32 cellular contexts compared by ENCODE assay signal in the genomic region with DNA sequence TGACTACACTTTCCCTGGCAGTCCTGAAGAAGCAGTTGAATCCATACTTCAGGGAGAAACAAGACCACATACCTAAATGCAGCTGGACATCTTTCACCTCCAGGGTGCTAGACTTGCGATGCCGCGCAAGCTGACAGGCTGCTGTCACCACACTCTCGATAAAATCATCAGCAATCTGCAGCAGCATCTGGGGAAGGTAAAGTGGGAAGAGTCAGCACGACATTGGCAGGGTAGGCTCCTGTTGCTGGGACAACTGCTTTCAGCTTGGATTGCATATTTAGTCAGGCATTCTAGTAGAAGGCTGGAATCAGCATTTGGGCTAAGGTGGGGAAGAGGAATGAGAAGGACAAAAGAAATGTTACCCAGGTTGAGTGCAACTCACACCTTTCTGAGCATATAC. TPM values are rescaled to one million over a fixed set of nuclear protein-coding genes. Genes with fewer than 3 reads are reported as not detected.
DNase-seq lines count a peak whose midpoint lies in the region; ATAC-seq, FAIRE-seq and TF ChIP-seq lines count a peak whose summit lies in the region.
"Had no signal": no experiment of that assay in that cellular context is flagged by ENCODE, and none has a peak within 500 bp of the region (broad histone marks: within the 10 kb centered on the region; RNA-seq: fewer than 3 reads in every experiment).

No MANE protein-coding gene starts in this region.

- TF ChIP-seq EP300 in K562 (IDR thresholded peaks at IDR 0.05; ENCODE audit: low read length) (no peak), H1 (IDR thresholded peaks at IDR 0.05; ENCODE audit: borderline replicate concordance in 1 of 2, low read depth in 2 of 2, low read length in 2 of 2) (no peak)

- H3K27ac ChIP-seq in K562 (ENCODE audit: extremely low read depth, low read depth, low read length) (no peak overlapping the region), H1 (ENCODE audit: low read depth, low read length) (no peak overlapping the region), parathyroid adenoma (no peak overlapping the region)
- H3K27ac ChIP-seq: BLaER1 had no signal

- WGBS in K562 (ENCODE audit: insufficient coverage, low coverage, missing lambda C conversion rate), result 60% methylated on average over 5 of the region's 5 CpGs
- 96% methylated on average over 5 of the region's 5 CpGs; no CpG with 5 or more reads in 1 of the 2 experiments for WGBS in H1 (ENCODE audit: extremely low coverage in 1 of 2, insufficient coverage in 1 of 2, insufficient read length in 1 of 2, insufficient replicate concordance in 2 of 2, low coverage in 1 of 2, low lambda C conversion rate in 2 of 2, missing lambda C conversion rate in 1 of 2), 2 experiments

- DNase-seq in K562 (ENCODE audit: extremely low read depth in 1 of 4, low spot score in 3 of 4), result no peak
- DNase-seq in H1 (ENCODE audit: low read depth in 1 of 2, low spot score in 2 of 2), result no peak
- DNase-seq in HAP-1 (ENCODE audit: low spot score in 2 of 2), result no peak
- no peak for DNase-seq in immature natural killer cell
- DNase-seq in SW 1271 (lab: John Stamatoyannopoulos, UW), result no peak
- DNase-seq in stimulated activated CD4-positive, alpha-beta T cell treated with anti-CD3 and anti-CD28 coated beads, Interleukin-2, amount 100 ng/mL, for 24 hours, result no peak
- DNase-seq: 8988T; ACHN; BE2C; C1 segment of cervical spinal cord; CD4-positive, alpha-beta memory T cell; CD4-positive, CD25-positive, alpha-beta regulatory T cell; CD8-positive, alpha-beta memory T cell; COR-L47; DMS 273 treated with DMSO at 0.1 percent for 48 hours; DMS153; DMS53; DMS79; DND-41; EL; GDM1 had no signal

- H3K4me1 Mint-ChIP-seq in immature natural killer cell, result no peaks in the 10 kb centered on the region
- H3K4me1 Mint-ChIP-seq: CD14-positive monocyte; CD4-positive, alpha-beta memory T cell; CD8-positive, alpha-beta memory T cell had no signal

- H3K36me3 Mint-ChIP-seq in immature natural killer cell, result peaks cover 10 to 31% (median 24%) of the 10 kb centered on the region in 3 donors

- H2BK15ac ChIP-seq in H1 (ENCODE audit: low read length), result no peak overlapping the region

- H2BK120ac ChIP-seq in H1 (replicated peaks; ENCODE audit: low read depth, low read length), result no peak overlapping the region

- H2BK5ac ChIP-seq in H1 (ENCODE audit: low read depth, low read length), result no peak overlapping the region

- ATAC-seq in K562, result no peak
- ATAC-seq: GM12878 had no signal

- H3K27me3 ChIP-seq in K562 (ENCODE audit: control insufficient read depth in 2 of 2, insufficient read depth in 2 of 2, low read length in 2 of 2) (no peaks in the 10 kb centered on the region), H1 (replicated peaks in 1 of 4; ENCODE audit: control insufficient read depth in 3 of 4, extremely low read depth in 1 of 4, insufficient read depth in 3 of 4, low read length in 3 of 4) (no peaks in the 10 kb centered on the region), parathyroid adenoma (ENCODE audit: control insufficient read depth, insufficient read depth, low read length) (no peaks in the 10 kb centered on the region), HAP-1 (ENCODE audit: low read depth) (no peaks in the 10 kb centered on the region)
- H3K27me3 ChIP-seq: BE2C, BLaER1 had no signal

- no peak overlapping the region for H3K23ac ChIP-seq in H1 (ENCODE audit: insufficient read length)

- H2BK20ac ChIP-seq in H1 (ENCODE audit: low read length), result no peak overlapping the region

- peaks cover 52% of the 10 kb centered on the region for H3K36me3 ChIP-seq in K562 (ENCODE audit: control insufficient read depth, insufficient read depth, low read length)
- H3K36me3 ChIP-seq in H1 (ENCODE audit: control insufficient read depth in 2 of 4, insufficient read depth in 4 of 4, low read length in 3 of 4), result peaks cover 5 to 37% (median 13%) of the 10 kb centered on the region in 4 experiments
- no peaks in the 10 kb centered on the region for H3K36me3 ChIP-seq in parathyroid adenoma (ENCODE audit: control insufficient read depth, insufficient read depth, low read length)
- peaks cover 32% of the 10 kb centered on the region for H3K36me3 ChIP-seq in HAP-1 (replicated peaks)
- H3K36me3 ChIP-seq: BE2C had no signal

- no peak overlapping the region for H3K14ac ChIP-seq in H1 (ENCODE audit: insufficient read length)

- CTCF ChIA-PET in K562 (lab: Yijun Ruan, JAX; ENCODE audit: low intra/inter-chr PET ratio) (no interaction called here), H1 (lab: Charles Lee; ENCODE audit: partially characterized antibody) (interaction anchor here (0.7 kb wide), 1 partner anchor 9 kb away, joined by 3 read pairs; no protein-coding TSS in a partner anchor)

- H3K9ac ChIP-seq in K562 (ENCODE audit: insufficient read depth in 1 of 2, low read depth in 2 of 2, low read length in 2 of 2) (peak overlapping the region in 1 of 2 experiments; percentile 53; a peak in 1 of 4 replicates), H1 (replicated peaks in 1 of 4; ENCODE audit: extremely low read depth in 1 of 4, low read depth in 3 of 4, low read length in 3 of 4) (no peak overlapping the region), parathyroid adenoma (no peak overlapping the region)

- H4K5ac ChIP-seq in H1 (ENCODE audit: insufficient read length, low read depth, low read length), result no peak overlapping the region

- H3K4me1 ChIP-seq in K562 (replicated peaks in 1 of 2; ENCODE audit: control insufficient read depth in 2 of 2, insufficient read depth in 2 of 2, low read length in 2 of 2) (no peaks in the 10 kb centered on the region), H1 (replicated peaks in 1 of 4; ENCODE audit: control insufficient read depth in 3 of 4, insufficient read depth in 4 of 4, low read length in 3 of 4) (no peaks in the 10 kb centered on the region), parathyroid adenoma (no peaks in the 10 kb centered on the region), HAP-1 (no peaks in the 10 kb centered on the region)
- H3K4me1 ChIP-seq: BE2C had no signal

- intact Hi-C loops in K562 (cut with micrococcal nuclease), result no loop called here

- H3K18ac ChIP-seq in H1 (ENCODE audit: extremely low read depth, low read length), result no peak overlapping the region

- no peak for TF ChIP-seq CTCF in K562 (IDR thresholded peaks at IDR 0.05 in 2 of 3, conservative IDR thresholded peaks at IDR 0.05 in 1 of 3; ENCODE audit: insufficient read depth in 2 of 3, low read depth in 1 of 3, low read length in 3 of 3)
- TF ChIP-seq CTCF in H1 (IDR thresholded peaks at IDR 0.05; ENCODE audit: control extremely low read depth in 1 of 3, insufficient read depth in 1 of 3, low read depth in 1 of 3, low read length in 3 of 3), result no peak
- TF ChIP-seq CTCF in parathyroid adenoma (IDR thresholded peaks at IDR 0.05), result no peak

- TF ChIP-seq POLR2A in K562 (conservative IDR thresholded peaks at IDR 0.05) (no peak), H1 (IDR thresholded peaks at IDR 0.05; ENCODE audit: control extremely low read depth in 1 of 2, low read depth in 2 of 2, low read length in 2 of 2) (no peak)

- H2AK5ac ChIP-seq in H1 (ENCODE audit: low read depth, low read length), result no peak overlapping the region

- in situ Hi-C loops in K562 (cut with MboI) (no loop called here), HAP-1 (cut with MboI; ENCODE audit: low sequenced_read_pairs) (no loop called here)

- peak overlapping the region; percentile 57; the same call in 1 of the 2 replicates for H4K8ac ChIP-seq in H1 (ENCODE audit: extremely low read depth, insufficient read depth, low read length)

- no peaks in the 10 kb centered on the region for H3K27me3 Mint-ChIP-seq in immature natural killer cell (ENCODE audit: low read depth in 3 of 3)
- H3K27me3 Mint-ChIP-seq: CD4-positive, alpha-beta memory T cell; CD4-positive, CD25-positive, alpha-beta regulatory T cell had no signal

- POLR2A ChIA-PET in K562 (lab: Yijun Ruan, JAX) (interaction anchor here (0.5 to 3.6 kb wide), 5 partner anchors 10 to 36 kb away, joined by 3 to 15 read pairs (median 7); partner anchors contain the start of genes RNU11 and TAF12), H1 (lab: Charles Lee; ENCODE audit: partially characterized antibody) (no interaction called here)

- no peaks in the 10 kb centered on the region for H3K79me2 ChIP-seq in K562 (ENCODE audit: control insufficient read depth, insufficient read depth, low read length)
- H3K79me2 ChIP-seq in H1 (ENCODE audit: control insufficient read depth in 1 of 2, insufficient read depth in 2 of 2, low read length in 2 of 2), result no peaks in the 10 kb centered on the region
- H3K79me2 ChIP-seq in parathyroid adenoma, result no peaks in the 10 kb centered on the region

- no peak overlapping the region for H3K4ac ChIP-seq in H1 (replicated peaks; ENCODE audit: insufficient read length, low read depth, low read length)

- BruUV-seq in K562 (replicated peaks; lab: Mats Ljungman, UMichigan), result TSS peak; percentile 20

- H2AFZ ChIP-seq in K562 (ENCODE audit: low read depth, low read length) (no peak overlapping the region), H1 (ENCODE audit: low read length) (no peak overlapping the region), parathyroid adenoma (no peak overlapping the region)

- no peak for TF ChIP-seq RAD21 in K562 (CRISPR knock-in tag; conservative IDR thresholded peaks at IDR 0.05 in 1 of 2, IDR thresholded peaks at IDR 0.05 in 1 of 2)
- no peak for TF ChIP-seq RAD21 in H1 (IDR thresholded peaks at IDR 0.05 in 1 of 2, conservative IDR thresholded peaks at IDR 0.05 in 1 of 2; ENCODE audit: low read depth in 2 of 2, low read length in 2 of 2)

- H3K4me3 ChIP-seq in K562, result no peak overlapping the region
- no peak overlapping the region for H3K4me3 ChIP-seq in H1 (ENCODE audit: extremely low read depth in 1 of 4, insufficient read depth in 2 of 4, low read depth in 3 of 4, low read length in 4 of 4)
- H3K4me3 ChIP-seq in parathyroid adenoma (ENCODE audit: low read depth, low read length), result no peak overlapping the region
- no peak overlapping the region for H3K4me3 ChIP-seq in HAP-1
- H3K4me3 ChIP-seq: BLaER1, GM12878 had no signal

- H3K27ac Mint-ChIP-seq in immature natural killer cell, result no peak overlapping the region
- H3K27ac Mint-ChIP-seq: CD14-positive monocyte; CD4-positive, alpha-beta memory T cell; CD4-positive, CD25-positive, alpha-beta regulatory T cell; CD8-positive, alpha-beta memory T cell had no signal

- H3K9me3 ChIP-seq in K562 (replicated peaks; ENCODE audit: control insufficient read depth, insufficient read depth, low read depth, low read length) (no peaks in the 10 kb centered on the region), H1 (ENCODE audit: insufficient read depth in 2 of 2, low read depth in 1 of 2, low read length in 1 of 2) (no peaks in the 10 kb centered on the region), parathyroid adenoma (ENCODE audit: control insufficient read depth, low read length) (no peaks in the 10 kb centered on the region), HAP-1 (no peaks in the 10 kb centered on the region)
- H3K9me3 ChIP-seq: BE2C, BLaER1 had no signal

- no peaks in the 10 kb centered on the region for H3K23me2 ChIP-seq in H1 (ENCODE audit: low read depth, low read length)

- H3K4me2 ChIP-seq in K562 (ENCODE audit: insufficient read depth, low read length) (no peak overlapping the region), H1 (ENCODE audit: insufficient read depth in 1 of 2, low read depth in 2 of 2, low read length in 2 of 2) (no peak overlapping the region), parathyroid adenoma (ENCODE audit: low read length) (peak overlapping the region; percentile 27)
- H3K4me2 ChIP-seq: BLaER1 had no signal

- H3K56ac ChIP-seq in H1 (replicated peaks; ENCODE audit: insufficient read length, low read depth, low read length), result no peak overlapping the region

- no peaks in the 10 kb centered on the region for H3K9me3 Mint-ChIP-seq in immature natural killer cell
- H3K9me3 Mint-ChIP-seq: CD14-positive monocyte; CD4-positive, alpha-beta memory T cell; CD4-positive, CD25-positive, alpha-beta regulatory T cell; CD8-positive, alpha-beta memory T cell had no signal

- H3K79me1 ChIP-seq in H1 (ENCODE audit: low read depth, low read length), result no peaks in the 10 kb centered on the region

- no peaks in the 10 kb centered on the region for H3K9me1 ChIP-seq in K562 (ENCODE audit: control insufficient read depth, insufficient read depth, low read length)

- FAIRE-seq in K562 (lab: Jason Lieb, UNC), result no peak
- FAIRE-seq in H1 (lab: Jason Lieb, UNC), result no peak
- FAIRE-seq: A204.1, GM12878, GM12892, GM18507 had no signal

- H2BK12ac ChIP-seq in H1 (ENCODE audit: low read depth, low read length), result no peak overlapping the region

- H3K4me3 Mint-ChIP-seq in immature natural killer cell, result no peak overlapping the region
- H3K4me3 Mint-ChIP-seq: CD14-positive monocyte; CD4-positive, alpha-beta memory T cell; CD4-positive, CD25-positive, alpha-beta regulatory T cell; CD8-positive, alpha-beta memory T cell had no signal

- no peak overlapping the region for H4K91ac ChIP-seq in H1 (replicated peaks; ENCODE audit: insufficient read length, low read length)

- no peaks in the 10 kb centered on the region for H4K20me1 ChIP-seq in K562 (replicated peaks; ENCODE audit: control insufficient read depth, insufficient read depth, low read length)
- no peaks in the 10 kb centered on the region for H4K20me1 ChIP-seq in H1 (replicated peaks in 1 of 2; ENCODE audit: control insufficient read depth in 1 of 2, insufficient read depth in 2 of 2, low read length in 2 of 2)
- H4K20me1 ChIP-seq: BLaER1 had no signal

RNA-seq across cellular contexts. Expression of gene RAB42, which starts 21.1 kb away (rescaled TPM):
- not detected in 2 replicates for total RNA-seq in K562 (2011; cell fraction: chromatin; rRNA removed; ENCODE audit: low replicate concordance)
- total RNA-seq in K562 (2011; cell fraction: nucleolus; rRNA removed), result not detected in 2 replicates
- not detected in 2 replicates for total RNA-seq in K562 (2011; cell fraction: nucleoplasm; rRNA removed)
- total RNA-seq in K562 (2014; rRNA removed) (0.14 TPM in 1 of 2 replicates, not detected in the other), K562 (2014; rRNA removed; fragmentation: Illumina TruSeq; extraction: Trizol) (not detected in 2 replicates), K562 (2015; rRNA removed; fragmentation: Illumina TruSeq; extraction: Trizol) (0.07 and 0.15 TPM in 2 replicates), K562 (2021) (not detected in 2 replicates)
- polyA plus RNA-seq in K562 (2011; rRNA removed) (0.12 TPM in 1 of 2 replicates, not detected in the other), K562 (2014; fragmentation: Illumina TruSeq; extraction: Trizol) (not detected in 2 replicates), K562 (2014; fragmentation: Nextera tagmentation; extraction: Ambion mirVana) (not detected), K562 (2014; rRNA removed) (0.05 and 0.12 TPM in 2 replicates), H1 (2011; rRNA removed) (15.1 and 16.6 TPM in 2 replicates), immature natural killer cell (not detected)
- 0.15 and 0.24 TPM in 2 replicates for polyA plus RNA-seq in K562 (2011; cell fraction: cytosol; rRNA removed)
- polyA plus RNA-seq in K562 (2011; cell fraction: nucleus; rRNA removed), result 0.20 TPM in 1 of 2 replicates, not detected in the other
- 0.14 and 0.18 TPM in 2 replicates for polyA plus RNA-seq in K562 (2012)
- polyA minus RNA-seq in K562 (2011; rRNA and poly(A)+ RNA removed), result not detected in 2 replicates
- not detected in 2 replicates for polyA minus RNA-seq in K562 (2011; cell fraction: cytosol; rRNA and poly(A)+ RNA removed)
- not detected in 2 replicates for polyA minus RNA-seq in K562 (2011; cell fraction: nucleus; rRNA and poly(A)+ RNA removed)
- total RNA-seq in H1 (2021; fragmentation: NEBNext Ultra II Directional; extraction: Animal tissue kit (Norgen Biotek cat#: 25700)), result 12.5 and 13.6 TPM in 2 replicates
- 15.0 TPM for polyA plus RNA-seq in H1 (2011; cell fraction: cytosol; rRNA removed)
- polyA plus RNA-seq in H1 (2011; cell fraction: nucleus; rRNA removed), result 8.6 TPM
- polyA plus RNA-seq in H1 (2012, experiment 1 of 2), result 12.0 to 13.1 TPM (median 12.5 TPM) in 4 replicates
- 15.1 TPM for polyA plus RNA-seq in H1 (2012, experiment 2 of 2)
- polyA plus RNA-seq in H1 (2013, experiment 1 of 2), result 9.2 TPM
- polyA plus RNA-seq in H1 (2013, experiment 2 of 2), result 9.3 TPM
- polyA minus RNA-seq in H1 (2011; rRNA and poly(A)+ RNA removed), result 8.8 and 9.0 TPM in 2 replicates
- 11.0 TPM for polyA minus RNA-seq in H1 (2011; cell fraction: cytosol; rRNA and poly(A)+ RNA removed)
- polyA minus RNA-seq in H1 (2011; cell fraction: nucleus; rRNA and poly(A)+ RNA removed), result 6.0 TPM
- total RNA-seq: CD4-positive, CD25-positive, alpha-beta regulatory T cell; G401 had no signal
- polyA plus RNA-seq: CD4-positive, alpha-beta memory T cell; CD4-positive, CD25-positive, alpha-beta regulatory T cell; CD8-positive, alpha-beta memory T cell had no signal

RNA-seq across cellular contexts. Expression of gene TAF12, which starts 29.7 kb away (rescaled TPM):
- 24.0 and 25.4 TPM in 2 replicates for total RNA-seq in K562 (2011; cell fraction: chromatin; rRNA removed; ENCODE audit: low replicate concordance)
- 18.0 and 20.3 TPM in 2 replicates for total RNA-seq in K562 (2011; cell fraction: nucleolus; rRNA removed)
- total RNA-seq in K562 (2011; cell fraction: nucleoplasm; rRNA removed), result 27.7 and 36.2 TPM in 2 replicates
- total RNA-seq in K562 (2014; rRNA removed) (49.6 and 49.9 TPM in 2 replicates), K562 (2014; rRNA removed; fragmentation: Illumina TruSeq; extraction: Trizol) (43.2 and 46.4 TPM in 2 replicates), K562 (2015; rRNA removed; fragmentation: Illumina TruSeq; extraction: Trizol) (43.4 and 45.1 TPM in 2 replicates), K562 (2021) (31.6 and 33.3 TPM in 2 replicates)
- polyA plus RNA-seq in K562 (2011; rRNA removed) (64.1 and 69.3 TPM in 2 replicates), K562 (2014; fragmentation: Illumina TruSeq; extraction: Trizol) (44.2 and 53.0 TPM in 2 replicates), K562 (2014; fragmentation: Nextera tagmentation; extraction: Ambion mirVana) (10 to 100 TPM; 77.8 to 89.0 TPM), K562 (2014; rRNA removed) (50.5 and 68.4 TPM in 2 replicates), H1 (2011; rRNA removed) (16.3 and 25.1 TPM in 2 replicates), immature natural killer cell (10 to 100 TPM; 54.8 to 68.9 (median 60.7) TPM)
- 30.6 and 50.2 TPM in 2 replicates for polyA plus RNA-seq in K562 (2011; cell fraction: cytosol; rRNA removed)
- 17.4 and 29.2 TPM in 2 replicates for polyA plus RNA-seq in K562 (2011; cell fraction: nucleus; rRNA removed)
- polyA plus RNA-seq in K562 (2012), result 42.8 and 59.6 TPM in 2 replicates
- 46.5 and 54.0 TPM in 2 replicates for polyA minus RNA-seq in K562 (2011; rRNA and poly(A)+ RNA removed)
- polyA minus RNA-seq in K562 (2011; cell fraction: cytosol; rRNA and poly(A)+ RNA removed), result 8.3 and 15.7 TPM in 2 replicates
- 7.0 and 14.2 TPM in 2 replicates for polyA minus RNA-seq in K562 (2011; cell fraction: nucleus; rRNA and poly(A)+ RNA removed)
- total RNA-seq in H1 (2021; fragmentation: NEBNext Ultra II Directional; extraction: Animal tissue kit (Norgen Biotek cat#: 25700)), result 23.7 and 27.2 TPM in 2 replicates
- 38.3 TPM for polyA plus RNA-seq in H1 (2011; cell fraction: cytosol; rRNA removed)
- 24.6 TPM for polyA plus RNA-seq in H1 (2011; cell fraction: nucleus; rRNA removed)
- 28.9 to 34.3 TPM (median 31.1 TPM) in 4 replicates for polyA plus RNA-seq in H1 (2012, experiment 1 of 2)
- polyA plus RNA-seq in H1 (2012, experiment 2 of 2), result 11.9 TPM
- 35.1 TPM for polyA plus RNA-seq in H1 (2013, experiment 1 of 2)
- polyA plus RNA-seq in H1 (2013, experiment 2 of 2), result 37.7 TPM
- 17.3 and 17.4 TPM in 2 replicates for polyA minus RNA-seq in H1 (2011; rRNA and poly(A)+ RNA removed)
- 8.3 TPM for polyA minus RNA-seq in H1 (2011; cell fraction: cytosol; rRNA and poly(A)+ RNA removed)
- polyA minus RNA-seq in H1 (2011; cell fraction: nucleus; rRNA and poly(A)+ RNA removed), result 6.3 TPM

RNA-seq across cellular contexts. Expression of gene RNU11, which starts 35.2 kb away (rescaled TPM):
- not detected in 2 replicates for total RNA-seq in K562 (2011; cell fraction: chromatin; rRNA removed; ENCODE audit: low replicate concordance)
- not detected in 2 replicates for total RNA-seq in K562 (2011; cell fraction: nucleolus; rRNA removed)
- total RNA-seq in K562 (2011; cell fraction: nucleoplasm; rRNA removed), result not detected in 2 replicates
- total RNA-seq in K562 (2014; rRNA removed) (not detected in 2 replicates), K562 (2014; rRNA removed; fragmentation: Illumina TruSeq; extraction: Trizol) (not detected in 2 replicates), K562 (2015; rRNA removed; fragmentation: Illumina TruSeq; extraction: Trizol) (not detected in 2 replicates), K562 (2021) (not detected in 2 replicates)
- polyA plus RNA-seq in K562 (2011; rRNA removed) (not detected in 2 replicates), K562 (2014; fragmentation: Illumina TruSeq; extraction: Trizol) (not detected in 2 replicates), K562 (2014; fragmentation: Nextera tagmentation; extraction: Ambion mirVana) (not detected), K562 (2014; rRNA removed) (not detected in 2 replicates), H1 (2011; rRNA removed) (not detected in 2 replicates), immature natural killer cell (not detected)
- not detected in 2 replicates for polyA plus RNA-seq in K562 (2011; cell fraction: cytosol; rRNA removed)
- polyA plus RNA-seq in K562 (2011; cell fraction: nucleus; rRNA removed), result under 0.01 TPM in 1 of 2 replicates, not detected in the other
- not detected in 2 replicates for polyA plus RNA-seq in K562 (2012)
- not detected in 2 replicates for polyA minus RNA-seq in K562 (2011; rRNA and poly(A)+ RNA removed)
- 413 and 1,241 TPM in 2 replicates for polyA minus RNA-seq in K562 (2011; cell fraction: cytosol; rRNA and poly(A)+ RNA removed)
- polyA minus RNA-seq in K562 (2011; cell fraction: nucleus; rRNA and poly(A)+ RNA removed), result not detected in 2 replicates
- total RNA-seq in H1 (2021; fragmentation: NEBNext Ultra II Directional; extraction: Animal tissue kit (Norgen Biotek cat#: 25700)), result not detected in 2 replicates
- not detected for polyA plus RNA-seq in H1 (2011; cell fraction: cytosol; rRNA removed)
- polyA plus RNA-seq in H1 (2011; cell fraction: nucleus; rRNA removed), result not detected
- not detected in 4 replicates for polyA plus RNA-seq in H1 (2012, experiment 1 of 2)
- polyA plus RNA-seq in H1 (2012, experiment 2 of 2), result not detected
- not detected for polyA plus RNA-seq in H1 (2013, experiment 1 of 2)
- not detected for polyA plus RNA-seq in H1 (2013, experiment 2 of 2)
- polyA minus RNA-seq in H1 (2011; rRNA and poly(A)+ RNA removed), result not detected in 2 replicates
- polyA minus RNA-seq in H1 (2011; cell fraction: cytosol; rRNA and poly(A)+ RNA removed), result not detected
- polyA minus RNA-seq in H1 (2011; cell fraction: nucleus; rRNA and poly(A)+ RNA removed), result not detected
- total RNA-seq: A673; CD4-positive, alpha-beta memory T cell; CD4-positive, CD25-positive, alpha-beta regulatory T cell; CD8-positive, alpha-beta memory T cell; Daoy; G401 had no signal
- polyA plus RNA-seq: AG04450; CD14-positive monocyte; CD4-positive, alpha-beta memory T cell; CD4-positive, CD25-positive, alpha-beta regulatory T cell; CD8-positive, alpha-beta memory T cell; GM12878 had no signal

RNA-seq across cellular contexts. Expression of gene GMEB1, which starts 55.4 kb away (rescaled TPM):
- 15.9 and 16.7 TPM in 2 replicates for total RNA-seq in K562 (2011; cell fraction: chromatin; rRNA removed; ENCODE audit: low replicate concordance)
- 5.8 and 6.7 TPM in 2 replicates for total RNA-seq in K562 (2011; cell fraction: nucleolus; rRNA removed)
- 8.4 and 11.2 TPM in 2 replicates for total RNA-seq in K562 (2011; cell fraction: nucleoplasm; rRNA removed)
- 6.6 and 7.3 TPM in 2 replicates for total RNA-seq in K562 (2014; rRNA removed)
- total RNA-seq in K562 (2014; rRNA removed; fragmentation: Illumina TruSeq; extraction: Trizol), result 11.1 TPM in 2 replicates
- 7.9 and 8.4 TPM in 2 replicates for total RNA-seq in K562 (2015; rRNA removed; fragmentation: Illumina TruSeq; extraction: Trizol)
- 15.1 and 17.4 TPM in 2 replicates for total RNA-seq in K562 (2021)
- 7.3 and 7.7 TPM in 2 replicates for polyA plus RNA-seq in K562 (2011; rRNA removed)
- 6.6 and 8.4 TPM in 2 replicates for polyA plus RNA-seq in K562 (2011; cell fraction: cytosol; rRNA removed)
- 6.8 and 7.8 TPM in 2 replicates for polyA plus RNA-seq in K562 (2011; cell fraction: nucleus; rRNA removed)
- polyA plus RNA-seq in K562 (2012), result 10.5 and 10.8 TPM in 2 replicates
- 14.6 and 17.5 TPM in 2 replicates for polyA plus RNA-seq in K562 (2014; fragmentation: Illumina TruSeq; extraction: Trizol)
- polyA plus RNA-seq in K562 (2014; fragmentation: Nextera tagmentation; extraction: Ambion mirVana), result 1 to 10 TPM; 8.5 TPM
- polyA plus RNA-seq in K562 (2014; rRNA removed), result 8.2 and 9.1 TPM in 2 replicates
- polyA minus RNA-seq in K562 (2011; rRNA and poly(A)+ RNA removed), result 15.7 and 17.1 TPM in 2 replicates
- polyA minus RNA-seq in K562 (2011; cell fraction: cytosol; rRNA and poly(A)+ RNA removed), result 8.1 and 9.6 TPM in 2 replicates
- polyA minus RNA-seq in K562 (2011; cell fraction: nucleus; rRNA and poly(A)+ RNA removed), result 1.8 and 5.2 TPM in 2 replicates
- total RNA-seq in H1 (2021; fragmentation: NEBNext Ultra II Directional; extraction: Animal tissue kit (Norgen Biotek cat#: 25700)), result 26.2 and 28.1 TPM in 2 replicates
- polyA plus RNA-seq in H1 (2011; rRNA removed), result 10.9 and 13.3 TPM in 2 replicates
- 12.0 TPM for polyA plus RNA-seq in H1 (2011; cell fraction: cytosol; rRNA removed)
- 12.3 TPM for polyA plus RNA-seq in H1 (2011; cell fraction: nucleus; rRNA removed)
- 16.2 to 18.6 TPM (median 17.5 TPM) in 4 replicates for polyA plus RNA-seq in H1 (2012, experiment 1 of 2)
- polyA plus RNA-seq in H1 (2012, experiment 2 of 2), result 5.4 TPM
- polyA plus RNA-seq in H1 (2013, experiment 1 of 2), result 12.8 TPM
- 12.9 TPM for polyA plus RNA-seq in H1 (2013, experiment 2 of 2)
- 30.7 and 36.4 TPM in 2 replicates for polyA minus RNA-seq in H1 (2011; rRNA and poly(A)+ RNA removed)
- polyA minus RNA-seq in H1 (2011; cell fraction: cytosol; rRNA and poly(A)+ RNA removed), result 10.3 TPM
- 8.9 TPM for polyA minus RNA-seq in H1 (2011; cell fraction: nucleus; rRNA and poly(A)+ RNA removed)
- 10 to 100 TPM; 13.4 to 29.2 (median 15.3) TPM for polyA plus RNA-seq in immature natural killer cell

Comparison
In these comparisons a context has a peak if more than half of its experiments do, and no peak if none do; other contexts are left out.
1. RNA of gene RAB42, which starts 21.1 kb away (polyA plus RNA-seq): 8.6 to 16.6 TPM in H1; 0.05 to 0.24 TPM in K562 and not detected in immature natural killer cell; every median in the first group is over 4 times any median in the second.